In genomic region chr2:97590515-97591394, GRCh38 we compare ENCODE assay signal across 8 cellular contexts. TPM values are rescaled to one million over a fixed set of nuclear protein-coding genes. Genes with fewer than 3 reads are reported as not detected.
DNase-seq lines count a peak whose midpoint lies in the region; ATAC-seq and TF ChIP-seq lines count a peak whose summit lies in the region.
"Not testable (repeated sequence)": the region's sequence is repeated elsewhere in the genome, so short reads cannot be mapped to it uniquely, and the experiment has no call there.

No MANE protein-coding gene starts in this region.

- H3K27ac ChIP-seq in lung (ENCODE audit: low read depth in 1 of 2, low read length in 1 of 2): peak overlapping the region; percentile 96 to 99

- not testable (repeated sequence) for H3K4me1 Mint-ChIP-seq in activated T-helper 17 cell treated with anti-CD3 and anti-CD28 coated beads, Interleukin-2, amount 50 U/mL, for 72 hours

- H3K9me3 ChIP-seq in lung (ENCODE audit: control insufficient read depth in 2 of 2, insufficient read depth in 1 of 2, low read length in 1 of 2): not testable (repeated sequence)

- not testable (repeated sequence) for H3K36me3 Mint-ChIP-seq in activated T-helper 17 cell treated with anti-CD3 and anti-CD28 coated beads, Interleukin-2, amount 50 U/mL, for 72 hours (ENCODE audit: low read depth)

- 3% methylated on average over 30 to 33 of the region's 33 CpGs for WGBS in lung, 2 donors

- ATAC-seq in GM18517 (IDR thresholded peaks at IDR 0.05; ENCODE audit: unreplicated experiment): peak; percentile 62
- ATAC-seq in HG03045 (IDR thresholded peaks at IDR 0.05; ENCODE audit: unreplicated experiment): peak; percentile 44
- ATAC-seq in activated T-helper 17 cell treated with anti-CD3 and anti-CD28 coated beads, Interleukin-2, amount 50 U/mL, for 72 hours (replicated peaks): peak; percentile 68
- ATAC-seq in lung (ENCODE audit: insufficient read depth, low FRiP score): peak; percentile 99

- H3K4me1 ChIP-seq in lung (ENCODE audit: control insufficient read depth in 2 of 2, insufficient read depth in 2 of 2, low read length in 2 of 2): not testable (repeated sequence)

- not testable (repeated sequence) for H3K27me3 ChIP-seq in lung (ENCODE audit: control insufficient read depth, insufficient read depth)

- DNase-seq in 8988T: peak; percentile 4
- DNase-seq in RPMI7951 (ENCODE audit: low read depth): peak; percentile 80
- peak; percentile 57 for DNase-seq in epithelial cell of proximal tubule (ENCODE audit: low read depth)
- peak; percentile 82 for DNase-seq in lung (ENCODE audit: low spot score)
- peak; percentile 26 to 47 for DNase-seq in stimulated activated CD4-positive, alpha-beta T cell treated with anti-CD3 and anti-CD28 coated beads, Interleukin-15, amount 100 ng/mL, for 1 hour (ENCODE audit: low read depth in 1 of 2, low spot score in 1 of 2)

- TF ChIP-seq CTCF in epithelial cell of proximal tubule (conservative IDR thresholded peaks at IDR 0.05; ENCODE audit: low read depth, low read length): peak; percentile 90
- peak; percentile 100 for TF ChIP-seq CTCF in lung (IDR thresholded peaks at IDR 0.05; ENCODE audit: control extremely low read depth, extremely low read depth)

- not testable (repeated sequence) for H3K9me3 Mint-ChIP-seq in activated T-helper 17 cell treated with anti-CD3 and anti-CD28 coated beads, Interleukin-2, amount 50 U/mL, for 72 hours

- not testable (repeated sequence) for H3K36me3 ChIP-seq in lung (ENCODE audit: control insufficient read depth in 2 of 2, insufficient read depth in 2 of 2, low read length in 2 of 2)

- peak overlapping the region; percentile 100 for H3K4me3 Mint-ChIP-seq in activated T-helper 17 cell treated with anti-CD3 and anti-CD28 coated beads, Interleukin-2, amount 50 U/mL, for 72 hours

- H3K27ac Mint-ChIP-seq in activated T-helper 17 cell treated with anti-CD3 and anti-CD28 coated beads, Interleukin-2, amount 50 U/mL, for 72 hours: peak overlapping the region; percentile 73

- peak overlapping the region; percentile 64 for H3K4me3 ChIP-seq in epithelial cell of proximal tubule (ENCODE audit: low read depth, low read length)
- H3K4me3 ChIP-seq in lung: peak overlapping the region; percentile 56

- not testable (repeated sequence) for H3K27me3 Mint-ChIP-seq in activated T-helper 17 cell treated with anti-CD3 and anti-CD28 coated beads, Interleukin-2, amount 50 U/mL, for 72 hours

RNA-seq across cellular contexts. Expression of gene ANKRD36B, which starts 1.1 kb away (rescaled TPM):
- 13.6 and 20.2 TPM in 2 replicates for total RNA-seq in RPMI7951 (2014; rRNA removed; shearing (Covaris generic))
- 10 to 100 TPM; 48.6 to 53.0 TPM for total RNA-seq in activated T-helper 17 cell treated with anti-CD3 and anti-CD28 coated beads, Interleukin-2, amount 50 U/mL, for 72 hours
- total RNA-seq in epithelial cell of proximal tubule (5.9 and 8.7 TPM in 2 replicates), lung (100 to 1,000 TPM in 1 of 2 donors, 10 to 100 TPM in 1; 15.9 to 110 TPM)
- 10 to 100 TPM in 1 of 2 donors, 1 to 10 TPM in 1; 1.9 to 18.0 TPM for polyA plus RNA-seq in lung

RNA-seq across cellular contexts. Expression of gene COX5B, which starts 55.1 kb away (rescaled TPM):
- total RNA-seq in RPMI7951 (2014; rRNA removed; shearing (Covaris generic)): 800 and 979 TPM in 2 replicates
- total RNA-seq in activated T-helper 17 cell treated with anti-CD3 and anti-CD28 coated beads, Interleukin-2, amount 50 U/mL, for 72 hours: 100 to 1,000 TPM; 218 to 235 TPM
- total RNA-seq in epithelial cell of proximal tubule (419 and 539 TPM in 2 replicates), lung (100 to 1,000 TPM; 104 to 215 TPM)
- 100 to 1,000 TPM; 250 to 593 TPM for polyA plus RNA-seq in lung

Comparison
In these comparisons a context has a peak if more than half of its experiments do, and no peak if none do; other contexts are left out.
1. Peak in every context shown above with its lines: DNase-seq, ATAC-seq, H3K4me3 ChIP-seq and H3K27ac ChIP-seq.
2. DNase-seq: peak in every context shown above with its lines; median percentile 82 in lung; 80 in RPMI7951; 57 in epithelial cell of proximal tubule; 36 in stimulated activated CD4-positive, alpha-beta T cell treated with anti-CD3 and anti-CD28 coated beads, Interleukin-15, amount 100 ng/mL, for 1 hour; 4 in 8988T.
3. ATAC-seq: peak in every context shown above with its lines; median percentile 99 in lung; 68 in activated T-helper 17 cell treated with anti-CD3 and anti-CD28 coated beads, Interleukin-2, amount 50 U/mL, for 72 hours; 62 in GM18517; 44 in HG03045.